Comparison of ENCODE assay signal across 17 cellular contexts in the genomic region with DNA sequence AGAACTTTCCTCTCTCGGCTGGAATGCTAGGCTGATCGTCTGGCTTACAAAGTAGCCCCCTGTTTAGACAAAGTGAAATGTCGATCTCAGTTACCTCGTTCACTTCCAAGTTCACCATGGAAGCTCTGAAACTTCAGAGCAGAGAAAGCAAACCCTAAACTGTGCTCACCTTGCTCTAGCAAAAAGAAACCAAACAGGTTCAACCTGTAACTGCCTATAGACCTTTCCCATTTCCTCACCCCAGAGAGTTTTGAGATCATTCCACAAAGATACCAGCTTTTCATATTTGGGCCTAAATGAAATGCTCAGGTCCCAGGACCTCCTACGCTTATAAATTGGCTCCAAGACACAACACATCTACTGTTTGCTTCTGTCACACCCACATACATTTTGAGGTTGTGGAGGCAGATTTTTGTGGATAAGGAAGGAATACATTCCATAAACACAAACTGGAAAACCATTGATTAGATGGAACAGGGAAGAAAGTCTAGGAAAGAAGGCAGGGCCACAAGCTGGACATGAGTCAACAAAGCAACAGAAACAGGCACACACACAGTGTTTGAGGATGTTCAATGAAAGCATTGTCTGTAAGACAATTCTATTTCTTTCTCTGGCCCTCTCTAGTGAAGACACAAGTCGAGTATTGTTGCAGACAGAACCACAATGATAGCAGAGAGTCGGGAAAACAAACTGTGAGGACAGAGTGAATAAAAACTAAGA. TPM values are rescaled to one million over a fixed set of nuclear protein-coding genes. Genes with fewer than 3 reads are reported as not detected.
DNase-seq lines count a peak whose midpoint lies in the region; ATAC-seq and TF ChIP-seq lines count a peak whose summit lies in the region.
"Had no signal": no experiment of that assay in that cellular context is flagged by ENCODE, and none has a peak within 500 bp of the region (broad histone marks: within the 10 kb centered on the region; RNA-seq: fewer than 3 reads in every experiment).

No MANE protein-coding gene starts in this region.

- H3K9me3 ChIP-seq in PC-3 (ENCODE audit: low read length) = no peaks in the 10 kb centered on the region
- H3K9me3 ChIP-seq in esophagus squamous epithelium = no peaks in the 10 kb centered on the region
- no peaks in the 10 kb centered on the region for H3K9me3 ChIP-seq in T-helper 17 cell (ENCODE audit: control insufficient read depth, low read length, poor library complexity, severe bottlenecking)

- H3K4me1 ChIP-seq in PC-3 (ENCODE audit: insufficient read depth, low read length) = peaks cover 16% of the 10 kb centered on the region
- peaks cover 0 to 17% (median 0%) of the 10 kb centered on the region in 3 donors for H3K4me1 ChIP-seq in esophagus squamous epithelium

- BruUV-seq in PC-3 (replicated peaks; lab: Mats Ljungman, UMichigan) = no TSS peak

- no peaks in the 10 kb centered on the region for H3K4me1 Mint-ChIP-seq in T-helper 17 cell
- peaks cover 5% of the 10 kb centered on the region for H3K4me1 Mint-ChIP-seq in stimulated activated naive CD8-positive, alpha-beta T cell treated with anti-CD3 and anti-CD28 coated beads, Interleukin-15, amount 100 ng/mL, for 72 hours
- H3K4me1 Mint-ChIP-seq: activated CD4-positive, alpha-beta T cell treated with anti-CD3 and anti-CD28 coated beads, Interleukin-2, amount 10 ng/mL, durations not matched to agents 7 days and 5 days had no signal

- no peaks in the 10 kb centered on the region for H3K9me2 ChIP-seq in PC-3 (replicated peaks; ENCODE audit: low read length)

- CTCF ChIA-PET in PC-3 (lab: Charles Lee) = interaction anchor here (0.6 kb wide), 1 partner anchor 180 kb away, joined by 3 read pairs; no protein-coding TSS in a partner anchor

- H3K4me3 ChIP-seq in PC-3 (ENCODE audit: low read length) (no peak overlapping the region), esophagus squamous epithelium (no peak overlapping the region)
- H3K4me3 ChIP-seq: lung had no signal

- intact Hi-C loops in PC-3 (cut with micrococcal nuclease) (no loop called here), esophagus squamous epithelium (cut with DNase I) (no loop called here)

- H3K27me3 ChIP-seq in PC-3 (ENCODE audit: low read length) (no peaks in the 10 kb centered on the region), esophagus squamous epithelium (no peaks in the 10 kb centered on the region)

- POLR2A ChIA-PET in PC-3 (lab: Charles Lee; ENCODE audit: unreplicated experiment) = no interaction called here

- H3K36me3 Mint-ChIP-seq in T-helper 17 cell (ENCODE audit: low read depth) = no peaks in the 10 kb centered on the region

- peak overlapping the region; percentile 29 for H3K27ac ChIP-seq in PC-3 (ENCODE audit: low read length)
- peak overlapping the region in 3 of 4 donors; percentile 44 to 72 (median 66) for H3K27ac ChIP-seq in esophagus squamous epithelium

- H3K4me2 ChIP-seq in PC-3 (ENCODE audit: low read length) = peak overlapping the region; percentile 71

- H2AFZ ChIP-seq in PC-3 (ENCODE audit: low read length) = peak overlapping the region; percentile 71

- TF ChIP-seq CTCF in PC-3 (conservative IDR thresholded peaks at IDR 0.05; ENCODE audit: low read depth, low read length) = no peak
- no peak for TF ChIP-seq CTCF in esophagus squamous epithelium (IDR thresholded peaks at IDR 0.05)

- no peak overlapping the region for H3K9ac ChIP-seq in PC-3 (ENCODE audit: low read length)

- no peak overlapping the region for H3K4me3 Mint-ChIP-seq in T-helper 17 cell
- no peak overlapping the region for H3K4me3 Mint-ChIP-seq in stimulated activated naive CD8-positive, alpha-beta T cell treated with anti-CD3 and anti-CD28 coated beads, Interleukin-15, amount 100 ng/mL, for 72 hours
- H3K4me3 Mint-ChIP-seq: activated CD4-positive, alpha-beta T cell treated with anti-CD3 and anti-CD28 coated beads, Interleukin-2, amount 10 ng/mL, durations not matched to agents 7 days and 5 days; stimulated activated naive CD8-positive, alpha-beta T cell treated with anti-CD3 and anti-CD28 coated beads, Interleukin-15, Interleukin-2, amounts not matched to agents 100 ng/mL and 50 ng/mL, for 24 hours; T-helper 2 cell treated with Interferon-gamma antibody and Interleukin-4, amounts not matched to agents 5 μg/mL and 100 μg/mL, for 36 hours had no signal

- no peaks in the 10 kb centered on the region for H3K79me2 ChIP-seq in PC-3 (ENCODE audit: low read length)

- peak; percentile 71 for ATAC-seq in PC-3
- ATAC-seq in T-helper 17 cell = no peak
- no peak for ATAC-seq in stimulated activated naive CD8-positive, alpha-beta T cell treated with anti-CD3 and anti-CD28 coated beads, Interleukin-15, amount 100 ng/mL, for 72 hours

- H3K27me3 Mint-ChIP-seq in T-helper 17 cell = no peaks in the 10 kb centered on the region
- H3K27me3 Mint-ChIP-seq in stimulated activated naive CD8-positive, alpha-beta T cell treated with anti-CD3 and anti-CD28 coated beads, Interleukin-15, amount 100 ng/mL, for 72 hours = no peaks in the 10 kb centered on the region
- H3K27me3 Mint-ChIP-seq: activated CD4-positive, alpha-beta T cell treated with anti-CD3 and anti-CD28 coated beads, Interleukin-2, amount 10 ng/mL, durations not matched to agents 7 days and 5 days; stimulated activated naive CD8-positive, alpha-beta T cell treated with anti-CD3 and anti-CD28 coated beads, Interleukin-15, Interleukin-2, amounts not matched to agents 100 ng/mL and 50 ng/mL, for 24 hours had no signal

- WGBS in esophagus squamous epithelium, 2 donors = 39 to 63% methylated on average over 7 of the region's 7 CpGs

- H3K9me3 Mint-ChIP-seq in stimulated activated naive CD8-positive, alpha-beta T cell treated with anti-CD3 and anti-CD28 coated beads, Interleukin-15, amount 100 ng/mL, for 72 hours = peaks cover 6 to 31% of the 10 kb centered on the region in 2 donors

- H3K36me3 ChIP-seq in PC-3 (ENCODE audit: low read depth, low read length) (no peaks in the 10 kb centered on the region), esophagus squamous epithelium (no peaks in the 10 kb centered on the region)

- no peaks in the 10 kb centered on the region for H4K20me1 ChIP-seq in PC-3 (ENCODE audit: low read length)

- TF ChIP-seq POLR2A in esophagus squamous epithelium (IDR thresholded peaks at IDR 0.05) = no peak

- DNase-seq in COLO829 (ENCODE audit: low spot score) (peak; percentile 65), PC-3 (peak; percentile 67), esophagus squamous epithelium (lab: John Stamatoyannopoulos, UW) (no peak), nucleus accumbens (lab: John Stamatoyannopoulos, UW) (peak in 39 of 56 donors; percentile 2 to 77 (median 38)), T-helper 17 cell (no peak), activated gamma-delta T cell (lab: John Stamatoyannopoulos, UW) (no peak)
- DNase-seq in activated T-cell treated with anti-CD3 and anti-CD28 coated beads, Interleukin-2, amount 50 U/mL, for 1 hour = no peak
- DNase-seq in stimulated activated naive CD8-positive, alpha-beta T cell treated with anti-CD3 and anti-CD28 coated beads, Interleukin-15, amount 100 ng/mL, for 72 hours = no peak
- DNase-seq: activated CD4-positive, alpha-beta T cell treated with anti-CD3 and anti-CD28 coated beads, Interleukin-2, amount 10 ng/mL, durations not matched to agents 7 days and 5 days; activated T-cell treated with anti-CD3 and anti-CD28 coated beads, Interleukin-2, amount 50 U/mL, for 48 hours; DMS153; HCEC 1CT; NCI-H146; NCI-H69 had no signal

- no peaks in the 10 kb centered on the region for H3F3A ChIP-seq in PC-3 (ENCODE audit: low read length, unreplicated experiment)

- no peak overlapping the region for H3K27ac Mint-ChIP-seq in T-helper 17 cell
- no peak overlapping the region for H3K27ac Mint-ChIP-seq in stimulated activated naive CD8-positive, alpha-beta T cell treated with anti-CD3 and anti-CD28 coated beads, Interleukin-15, amount 100 ng/mL, for 72 hours
- H3K27ac Mint-ChIP-seq: activated CD4-positive, alpha-beta T cell treated with anti-CD3 and anti-CD28 coated beads, Interleukin-2, amount 10 ng/mL, durations not matched to agents 7 days and 5 days; stimulated activated naive CD8-positive, alpha-beta T cell treated with anti-CD3 and anti-CD28 coated beads, Interleukin-15, Interleukin-2, amounts not matched to agents 100 ng/mL and 50 ng/mL, for 24 hours; T-helper 2 cell treated with Interferon-gamma antibody and Interleukin-4, amounts not matched to agents 5 μg/mL and 100 μg/mL, for 36 hours had no signal

RNA-seq across cellular contexts. Expression of a gene that starts 52.8 kb away (rescaled TPM):
- total RNA-seq in PC-3 (2014; rRNA removed) = 101 and 114 TPM in 2 replicates
- total RNA-seq in esophagus squamous epithelium = 10 to 100 TPM; 37.3 to 75.7 (median 57.0) TPM
- total RNA-seq in T-helper 17 cell = 10 to 100 TPM; 56.3 to 71.7 TPM

Comparison
In these comparisons a context has a peak if more than half of its experiments do, and no peak if none do; other contexts are left out.
1. DNase-seq: peak in COLO829 (single experiment), PC-3 (single experiment) and nucleus accumbens (39 of 56); none in esophagus squamous epithelium (single experiment), activated T-cell treated with anti-CD3 and anti-CD28 coated beads, Interleukin-2, amount 50 U/mL, for 1 hour (single experiment), T-helper 17 cell (0 of 3), stimulated activated naive CD8-positive, alpha-beta T cell treated with anti-CD3 and anti-CD28 coated beads, Interleukin-15, amount 100 ng/mL, for 72 hours (0 of 2) and activated gamma-delta T cell (single experiment).